17 cellular contexts compared by ENCODE assay signal in genomic region chr2:235573331-235574221, GRCh38.
DNase-seq lines count a peak whose midpoint lies in the region; ATAC-seq, FAIRE-seq and TF ChIP-seq lines count a peak whose summit lies in the region.
"Had no signal": no experiment of that assay in that cellular context is flagged by ENCODE, and none has a peak within 500 bp of the region (broad histone marks: within the 10 kb centered on the region; RNA-seq: fewer than 3 reads in every experiment).

No MANE protein-coding gene starts in this region.

- DNase-seq in Right ventricle myocardium inferior (ENCODE audit: missing footprints) (no peak), right atrium auricular region (ENCODE audit: low spot score) (no peak), astrocyte of the hippocampus (ENCODE audit: low read depth, low spot score) (peak; percentile 28), kidney (peak; percentile 81), tibial nerve (ENCODE audit: low spot score in 2 of 2) (no peak), GM19239 (ENCODE audit: insufficient read length, low spot score) (no peak)
- DNase-seq in activated CD4-positive, CD25-positive, alpha-beta regulatory T cell treated with anti-CD3 and anti-CD28 coated beads, Interleukin-2, amount 50 U/mL, for 72 hours = no peak
- DNase-seq: activated B cell treated with CpG ODN at 0.5 μM for 24 hours; activated effector memory CD4-positive, alpha-beta T cell treated with Interleukin-2 at 50 U/mL for 16 hours; adrenal gland; CD4-positive, CD25-positive, alpha-beta regulatory T cell; central memory CD4-positive, alpha-beta T cell; NCI-H774; Peyer's patch had no signal

- no peak for TF ChIP-seq EP300 in tibial nerve (IDR thresholded peaks at IDR 0.05)

- H3K4me1 ChIP-seq in right atrium auricular region (peaks cover 0 to 26% of the 10 kb centered on the region in 2 donors), kidney (ENCODE audit: control insufficient read depth in 1 of 2, insufficient read depth in 1 of 2, low read depth in 1 of 2, low read length in 2 of 2) (peaks cover 35 to 57% of the 10 kb centered on the region in 2 donors), tibial nerve (peaks cover 3 to 66% (median 10%) of the 10 kb centered on the region in 4 donors)
- H3K4me1 ChIP-seq: Peyer's patch had no signal

- H3K4me3 ChIP-seq in right atrium auricular region (no peak overlapping the region), kidney (ENCODE audit: low read length in 2 of 2) (no peak overlapping the region), tibial nerve (no peak overlapping the region)
- H3K4me3 ChIP-seq: adrenal gland, HAP-1, Peyer's patch had no signal

- 59 to 70% methylated on average over 12 of the region's 12 CpGs for WGBS in tibial nerve, 2 donors

- TF ChIP-seq POLR2A in tibial nerve (IDR thresholded peaks at IDR 0.05) = no peak

- no peaks in the 10 kb centered on the region for H3K27me3 ChIP-seq in right atrium auricular region
- H3K27me3 ChIP-seq in tibial nerve = no peaks in the 10 kb centered on the region
- H3K27me3 ChIP-seq: adrenal gland, Peyer's patch had no signal

- no peaks in the 10 kb centered on the region for H3K36me3 ChIP-seq in right atrium auricular region
- no peaks in the 10 kb centered on the region for H3K36me3 ChIP-seq in kidney (ENCODE audit: control insufficient read depth in 1 of 2, insufficient read depth in 2 of 2, low read length in 2 of 2)
- H3K36me3 ChIP-seq in tibial nerve = peaks cover 0 to 3% (median 0%) of the 10 kb centered on the region in 3 donors
- H3K36me3 ChIP-seq: adrenal gland, HAP-1, Peyer's patch had no signal

- TF ChIP-seq CTCF in right atrium auricular region (IDR thresholded peaks at IDR 0.05) (no peak), kidney (IDR thresholded peaks at IDR 0.05; ENCODE audit: borderline replicate concordance, extremely low read depth, insufficient read depth) (no peak), tibial nerve (IDR thresholded peaks at IDR 0.05) (no peak)

- FAIRE-seq in kidney (lab: Jason Lieb, UNC) (no peak), GM19239 (lab: Jason Lieb, UNC) (no peak)
- FAIRE-seq: frontal cortex had no signal

- H3K27ac ChIP-seq in right atrium auricular region (peak overlapping the region in 1 of 2 donors; percentile 32), kidney (ENCODE audit: low read depth in 2 of 2, low read length in 2 of 2) (no peak overlapping the region), tibial nerve (peak overlapping the region in 3 of 4 donors; percentile 17 to 92 (median 52))
- H3K27ac ChIP-seq: adrenal gland, Peyer's patch had no signal

- intact Hi-C loops in Right ventricle myocardium inferior (cut with DNase I) = no loop called here
- intact Hi-C loops in kidney (cut with DNase I) = no loop called here

- peak overlapping the region in 1 of 2 donors; percentile 23 for H3K9ac ChIP-seq in kidney (ENCODE audit: low read length in 2 of 2)

- ATAC-seq in Right ventricle myocardium inferior (peak; percentile 69), GM19351 (IDR thresholded peaks at IDR 0.05; ENCODE audit: unreplicated experiment) (no peak)

- H3K9me3 ChIP-seq in right atrium auricular region = peaks cover 0 to 3% of the 10 kb centered on the region in 2 donors
- peaks cover 0 to 3% of the 10 kb centered on the region in 2 donors for H3K9me3 ChIP-seq in kidney (ENCODE audit: control insufficient read depth in 1 of 2, low read length in 2 of 2)
- H3K9me3 ChIP-seq in tibial nerve = peaks cover 0 to 4% (median 0%) of the 10 kb centered on the region in 4 donors
- H3K9me3 ChIP-seq: adrenal gland, HAP-1, Peyer's patch had no signal

Comparison
In these comparisons a context has a peak if more than half of its experiments do, and no peak if none do; other contexts are left out.
1. DNase-seq: peak in astrocyte of the hippocampus (single experiment) and kidney (single experiment); none in Right ventricle myocardium inferior (single experiment), right atrium auricular region (single experiment), tibial nerve (0 of 2), activated CD4-positive, CD25-positive, alpha-beta regulatory T cell treated with anti-CD3 and anti-CD28 coated beads, Interleukin-2, amount 50 U/mL, for 72 hours (single experiment) and GM19239 (single experiment).
2. H3K27ac ChIP-seq: peak in tibial nerve (3 of 4); none in kidney (0 of 2).